ENCODE assay signal across 32 cellular contexts in the genomic region with DNA sequence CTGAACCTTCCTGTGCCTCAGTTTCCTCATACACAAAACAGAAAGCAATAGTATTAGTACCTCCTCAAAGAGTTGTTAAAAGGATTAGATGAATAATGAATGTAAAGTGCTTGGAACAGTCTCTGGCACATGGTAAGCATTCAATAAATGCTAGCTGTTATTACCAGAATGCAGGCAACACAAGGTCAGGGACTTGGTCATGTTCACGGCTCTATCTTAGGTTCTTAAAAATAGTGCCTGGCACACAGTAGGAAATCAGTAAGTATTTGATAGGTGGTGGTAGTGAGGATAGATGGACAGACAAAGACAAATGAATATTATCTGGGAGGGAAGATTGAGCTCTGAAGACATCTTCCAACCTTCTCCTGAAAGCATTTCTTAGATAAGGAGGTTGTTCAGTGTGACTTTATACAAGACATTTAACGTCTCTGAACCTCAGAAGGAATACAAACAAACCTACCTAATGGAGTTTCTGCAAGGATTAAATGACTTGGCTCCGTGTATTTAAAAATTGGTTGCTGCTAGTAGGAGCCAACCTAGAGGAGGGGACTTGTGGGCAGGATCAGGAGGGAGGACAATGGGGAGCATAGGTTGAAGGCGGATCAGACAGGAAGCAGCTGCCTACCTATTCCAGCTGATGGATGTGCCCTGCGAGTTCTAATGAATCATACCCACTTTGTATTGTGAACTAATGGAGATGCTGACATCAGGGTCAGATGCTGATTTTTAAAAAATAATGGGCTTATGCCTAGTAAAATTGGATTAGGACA.
DNase-seq lines count a peak whose midpoint lies in the region; ATAC-seq, FAIRE-seq and TF ChIP-seq lines count a peak whose summit lies in the region.
"Had no signal": no experiment of that assay in that cellular context is flagged by ENCODE, and none has a peak within 500 bp of the region (broad histone marks: within the 10 kb centered on the region; RNA-seq: fewer than 3 reads in every experiment).

No MANE protein-coding gene starts in this region.

- H3K4me3 Mint-ChIP-seq in MCF 10A (ENCODE audit: unreplicated experiment): no peak overlapping the region
- H3K4me3 Mint-ChIP-seq: activated CD8-positive, alpha-beta T cell treated with anti-CD3 and anti-CD28 coated beads, Interleukin-2, amount 10 ng/mL, durations not matched to agents 7 days and 5 days; CD8-positive, alpha-beta memory T cell; naive thymus-derived CD4-positive, alpha-beta T cell; T-helper 17 cell had no signal

- no peaks in the 10 kb centered on the region for H3K79me2 ChIP-seq in mammary epithelial cell (ENCODE audit: insufficient read depth, low read length)
- H3K79me2 ChIP-seq in endothelial cell of umbilical vein (ENCODE audit: control insufficient read depth, insufficient read depth, low read length): no peaks in the 10 kb centered on the region

- H3K36me3 ChIP-seq in mammary epithelial cell (ENCODE audit: insufficient read depth, low read length) (peaks cover 3% of the 10 kb centered on the region), endothelial cell of umbilical vein (ENCODE audit: control insufficient read depth in 2 of 2, extremely low read depth in 1 of 2, insufficient read depth in 2 of 2, low read length in 2 of 2) (peaks cover 4 to 7% of the 10 kb centered on the region in 2 experiments), thoracic aorta (peaks cover 72% of the 10 kb centered on the region)
- H3K36me3 ChIP-seq: BE2C, HAP-1 had no signal

- H3K36me3 Mint-ChIP-seq in MCF 10A (ENCODE audit: insufficient read depth, unreplicated experiment): peaks cover 100% of the 10 kb centered on the region
- H3K36me3 Mint-ChIP-seq: activated naive CD4-positive, alpha-beta T cell treated with anti-CD3 and anti-CD28 coated beads, Interleukin-2, amount 50 U/mL, for 72 hours; naive thymus-derived CD4-positive, alpha-beta T cell had no signal

- H3K27ac ChIP-seq in mammary epithelial cell (ENCODE audit: insufficient read depth, low read depth, low read length) (no peak overlapping the region), endothelial cell of umbilical vein (ENCODE audit: insufficient read depth, low read depth, low read length) (peak overlapping the region; percentile 13), thoracic aorta (peak overlapping the region; percentile 8 to 21)
- H3K27ac ChIP-seq: coronary artery, gastroesophageal sphincter, KMS-11, RWPE1, tibial artery had no signal

- intact Hi-C loops in MCF 10A (cut with micrococcal nuclease): no loop called here
- intact Hi-C loops in mammary epithelial cell (cut with micrococcal nuclease): no loop called here
- intact Hi-C loops in endothelial cell of umbilical vein (cut with micrococcal nuclease): no loop called here

- no peaks in the 10 kb centered on the region for H3K9me3 Mint-ChIP-seq in MCF 10A (ENCODE audit: unreplicated experiment)
- H3K9me3 Mint-ChIP-seq: activated naive CD4-positive, alpha-beta T cell treated with anti-CD3 and anti-CD28 coated beads, Interleukin-2, amount 50 U/mL, for 72 hours; CD8-positive, alpha-beta memory T cell; naive thymus-derived CD4-positive, alpha-beta T cell had no signal

- H2AFZ ChIP-seq in mammary epithelial cell (ENCODE audit: low read depth, low read length) (no peak overlapping the region), endothelial cell of umbilical vein (ENCODE audit: low read depth, low read length) (no peak overlapping the region)

- POLR2A ChIA-PET in MCF 10A (lab: Yijun Ruan, JAX) (interaction anchor here (0.7 to 22.8 kb wide), 2 partner anchors 35 to 694 kb away, joined by 3 to 691 read pairs; no protein-coding TSS in a partner anchor), endothelial cell of umbilical vein (lab: Charles Lee) (no interaction called here)

- H3K27me3 Mint-ChIP-seq in MCF 10A (ENCODE audit: insufficient read depth, unreplicated experiment): no peaks in the 10 kb centered on the region

- CTCF ChIA-PET in MCF 10A (lab: Yijun Ruan, JAX) (interaction anchor here (0.8 to 2.5 kb wide), 2 partner anchors 46 to 128 kb away, joined by 4 to 8 read pairs; no protein-coding TSS in a partner anchor), mammary epithelial cell (lab: Charles Lee; ENCODE audit: low non-redundant PET) (no interaction called here), endothelial cell of umbilical vein (lab: Charles Lee) (interaction anchor here (0.8 to 1.3 kb wide), 2 partner anchors 27 to 42 kb away, joined by 3 to 4 read pairs; no protein-coding TSS in a partner anchor)

- H4K20me1 ChIP-seq in mammary epithelial cell (ENCODE audit: insufficient read depth, low read length) (no peaks in the 10 kb centered on the region), endothelial cell of umbilical vein (replicated peaks; ENCODE audit: control insufficient read depth, extremely low read depth, insufficient read depth, low read length) (no peaks in the 10 kb centered on the region)

- H3K4me1 ChIP-seq in mammary epithelial cell (ENCODE audit: insufficient read depth, low read length) (peaks cover 10% of the 10 kb centered on the region), endothelial cell of umbilical vein (ENCODE audit: control insufficient read depth, extremely low read depth, insufficient read depth, low read length) (no peaks in the 10 kb centered on the region), thoracic aorta (ENCODE audit: control insufficient read depth in 1 of 2, low read depth in 2 of 2) (peaks cover 0 to 47% of the 10 kb centered on the region in 2 donors)
- H3K4me1 ChIP-seq: BE2C, gastroesophageal sphincter had no signal

- peaks cover 11% of the 10 kb centered on the region for H3K4me1 Mint-ChIP-seq in MCF 10A (ENCODE audit: insufficient read depth, unreplicated experiment)
- H3K4me1 Mint-ChIP-seq: CD8-positive, alpha-beta memory T cell; naive thymus-derived CD4-positive, alpha-beta T cell had no signal

- H3K4me3 ChIP-seq in mammary epithelial cell (replicated peaks in 1 of 3; ENCODE audit: insufficient read depth in 1 of 3, low read depth in 2 of 3, low read length in 3 of 3) (no peak overlapping the region), endothelial cell of umbilical vein (replicated peaks in 1 of 3; ENCODE audit: insufficient read depth in 1 of 3, low read depth in 1 of 3, low read length in 3 of 3) (no peak overlapping the region), thoracic aorta (no peak overlapping the region)
- H3K4me3 ChIP-seq: coronary artery, gastroesophageal sphincter, HAP-1, tibial artery had no signal

- ATAC-seq in thoracic aorta (ENCODE audit: insufficient number of reproducible peaks, low FRiP score, low read depth): no peak
- ATAC-seq in esophagus mucosa: no peak
- ATAC-seq: activated CD8-positive, alpha-beta T cell treated with anti-CD3 and anti-CD28 coated beads, Interleukin-2, amount 10 ng/mL, durations not matched to agents 7 days and 5 days; activated naive CD4-positive, alpha-beta T cell treated with anti-CD3 and anti-CD28 coated beads, Interleukin-2, amount 50 U/mL, for 72 hours; gastroesophageal sphincter; naive thymus-derived CD4-positive, alpha-beta T cell; stimulated activated naive CD8-positive, alpha-beta T cell treated with anti-CD3 and anti-CD28 coated beads, Interleukin-15, Interleukin-2, amounts not matched to agents 100 U/mL and 50 U/mL, for 24 hours; T-helper 17 cell had no signal

- H3K9ac ChIP-seq in mammary epithelial cell (ENCODE audit: insufficient read depth, low read length) (no peak overlapping the region), endothelial cell of umbilical vein (replicated peaks; ENCODE audit: extremely low read depth, insufficient read depth, low read length) (no peak overlapping the region)
- H3K9ac ChIP-seq: KMS-11, SK-N-SH had no signal

- no peak overlapping the region for H3K4me2 ChIP-seq in mammary epithelial cell (ENCODE audit: insufficient read depth, low read depth, low read length)
- H3K4me2 ChIP-seq in endothelial cell of umbilical vein (ENCODE audit: insufficient read depth, low read length): no peak overlapping the region
- H3K4me2 ChIP-seq: KMS-11, SK-N-SH had no signal

- peak overlapping the region; percentile 12 for H3K27ac Mint-ChIP-seq in MCF 10A (ENCODE audit: low read depth, unreplicated experiment)
- H3K27ac Mint-ChIP-seq: activated CD8-positive, alpha-beta T cell treated with anti-CD3 and anti-CD28 coated beads, Interleukin-2, amount 10 ng/mL, durations not matched to agents 7 days and 5 days; naive thymus-derived CD4-positive, alpha-beta T cell; T-helper 17 cell had no signal

- BruUV-seq in MCF 10A (replicated peaks; lab: Mats Ljungman, UMichigan) (no TSS peak), mammary epithelial cell (replicated peaks; lab: Mats Ljungman, UMichigan) (no TSS peak), endothelial cell of umbilical vein (replicated peaks; lab: Mats Ljungman, UMichigan) (no TSS peak)

- TF ChIP-seq CTCF in MCF 10A (IDR thresholded peaks at IDR 0.05; ENCODE audit: unreplicated experiment): no peak
- TF ChIP-seq CTCF in mammary epithelial cell (conservative IDR thresholded peaks at IDR 0.05 in 1 of 2, IDR thresholded peaks at IDR 0.05 in 1 of 2; ENCODE audit: extremely low read depth in 1 of 2, insufficient read depth in 1 of 2, low read depth in 1 of 2, low read length in 2 of 2): no peak
- no peak for TF ChIP-seq CTCF in endothelial cell of umbilical vein (IDR thresholded peaks at IDR 0.05; ENCODE audit: extremely low read depth in 1 of 2, insufficient read depth in 1 of 2, low read depth in 1 of 2, low read length in 2 of 2)
- no peak for TF ChIP-seq CTCF in thoracic aorta (IDR thresholded peaks at IDR 0.05)

- no peaks in the 10 kb centered on the region for H3K27me3 ChIP-seq in mammary epithelial cell (ENCODE audit: insufficient read depth, low read length)
- H3K27me3 ChIP-seq in endothelial cell of umbilical vein (ENCODE audit: control insufficient read depth in 2 of 2, insufficient read depth in 2 of 2, low read length in 2 of 2): no peaks in the 10 kb centered on the region
- no peaks in the 10 kb centered on the region for H3K27me3 ChIP-seq in thoracic aorta (replicated peaks; ENCODE audit: insufficient read depth)
- H3K27me3 ChIP-seq: BE2C, gastroesophageal sphincter, tibial artery had no signal

- no peaks in the 10 kb centered on the region for H3K9me1 ChIP-seq in endothelial cell of umbilical vein (replicated peaks; ENCODE audit: control insufficient read depth, extremely low read depth, insufficient read depth, low read length)

- TF ChIP-seq POLR2A in endothelial cell of umbilical vein (IDR thresholded peaks at IDR 0.05; ENCODE audit: low read depth, low read length): no peak

- WGBS in mammary epithelial cell (ENCODE audit: low coverage, missing lambda C conversion rate): 99% methylated on average over 5 of the region's 5 CpGs

- in situ Hi-C loops in mammary epithelial cell (cut with MboI; ENCODE audit: low sequenced_read_pairs in 2 of 2): no loop called here

- no peak for FAIRE-seq in endothelial cell of umbilical vein (lab: Jason Lieb, UNC)
- FAIRE-seq: bronchial epithelial cell, endometrium, islet of Langerhans had no signal

- H3K9me3 ChIP-seq in mammary epithelial cell (replicated peaks; ENCODE audit: insufficient read depth, low read length): no peaks in the 10 kb centered on the region
- no peaks in the 10 kb centered on the region for H3K9me3 ChIP-seq in endothelial cell of umbilical vein (replicated peaks; ENCODE audit: control insufficient read depth, insufficient read depth, low read length)
- H3K9me3 ChIP-seq in thoracic aorta: no peaks in the 10 kb centered on the region
- H3K9me3 ChIP-seq: BE2C, gastroesophageal sphincter, HAP-1, SK-N-SH, tibial artery had no signal

- dilution Hi-C loops in mammary epithelial cell (cut with HindIII; ENCODE audit: low sequenced_read_pairs) (no loop called here), endothelial cell of umbilical vein (cut with MboI; ENCODE audit: extremely low pct_ligation_motif_present, low sequenced_read_pairs) (no loop called here)

- DNase-seq in MCF 10A (ENCODE audit: unreplicated experiment) (no peak), mammary epithelial cell (no peak), NCI-H146 treated with DMSO at 0.1 percent for 48 hours (lab: John Stamatoyannopoulos, UW; ENCODE audit: unreplicated experiment) (peak; percentile 1), endothelial cell of umbilical vein (ENCODE audit: low read depth, low spot score) (peak; percentile 49), thoracic aorta (ENCODE audit: low spot score) (no peak), RKO (ENCODE audit: low spot score) (no peak), HT-29 (ENCODE audit: low spot score) (no peak)
- DNase-seq: activated CD4-positive, alpha-beta T cell treated with anti-CD3 and anti-CD28 coated beads for 1 hour; activated CD8-positive, alpha-beta T cell treated with anti-CD3 and anti-CD28 coated beads, Interleukin-2, amount 10 ng/mL, durations not matched to agents 7 days and 5 days; BE2C; CD8-positive, alpha-beta memory T cell; DMS79; GDM1; midbrain; naive thymus-derived CD4-positive, alpha-beta T cell; NCI-H1694; NCI-H2171 treated with DMSO at 0.1 percent for 48 hours; NCI-H526 treated with DMSO at 0.1 percent for 48 hours; SK-N-SH; stimulated activated naive CD8-positive, alpha-beta T cell treated with anti-CD3 and anti-CD28 coated beads, Interleukin-15, Interleukin-2, amounts not matched to agents 100 U/mL and 50 U/mL, for 24 hours; T-helper 17 cell; tibial artery had no signal

Comparison
In these comparisons a context has a peak if more than half of its experiments do, and no peak if none do; other contexts are left out.
1. DNase-seq: peak in NCI-H146 treated with DMSO at 0.1 percent for 48 hours (single experiment) and endothelial cell of umbilical vein (single experiment); none in MCF 10A (single experiment), mammary epithelial cell (single experiment), thoracic aorta (single experiment), RKO (single experiment) and HT-29 (single experiment).